In genomic region chr15:28191832-28192231, GRCh38 we compare ENCODE assay signal across 9 cellular contexts.
A peak's percentile ranks its signal among the peaks of the same experiment; 100 is the strongest.
DNase-seq lines count a peak whose midpoint lies in the region; TF ChIP-seq lines count a peak whose summit lies in the region.
"Had no signal": no experiment of that assay in that cellular context is flagged by ENCODE, and none has a peak within 500 bp of the region (broad histone marks: within the 10 kb centered on the region; RNA-seq: fewer than 3 reads in every experiment).

No MANE protein-coding gene starts in this region.

- no peak overlapping the region for H3K4me2 ChIP-seq in neural progenitor cell

- H3K4me3 Mint-ChIP-seq in neural progenitor cell, result no peak overlapping the region

- H3K9me3 ChIP-seq in neural progenitor cell (ENCODE audit: low read depth), result no peaks in the 10 kb centered on the region

- H3K4me1 ChIP-seq in neural progenitor cell, result no peaks in the 10 kb centered on the region

- H3K4me1 Mint-ChIP-seq in neural progenitor cell, result peaks cover 14% of the 10 kb centered on the region

- peaks cover 26% of the 10 kb centered on the region for H3K36me3 Mint-ChIP-seq in neural progenitor cell

- peak; percentile 24 for DNase-seq in AG09319 (ENCODE audit: extremely low read depth, low read depth)
- peak; percentile 50 for DNase-seq in NCI-H526 treated with DMSO at 0.1 percent for 48 hours (lab: John Stamatoyannopoulos, UW)
- DNase-seq in fibroblast of pulmonary artery (ENCODE audit: low read depth), result peak; percentile 73
- peak; percentile 38 for DNase-seq in neural progenitor cell (ENCODE audit: low spot score)
- DNase-seq in NCI-H69 (lab: John Stamatoyannopoulos, UW), result no peak
- DNase-seq in NCI-H1436 treated with DMSO at 0.1 percent for 48 hours (lab: John Stamatoyannopoulos, UW), result no peak
- DNase-seq in activated CD4-positive, alpha-beta T cell treated with anti-CD3 and anti-CD28 coated beads, Interleukin-2, amount 50 U/mL, for 4 hours, result no peak
- DNase-seq in dedifferentiated amniotic fluid mesenchymal stem cell (ENCODE audit: extremely low spot score), result no peak
- DNase-seq: activated gamma-delta T cell had no signal

- no peak overlapping the region for H3K27ac ChIP-seq in neural progenitor cell

- H2AFZ ChIP-seq in neural progenitor cell (replicated peaks), result no peak overlapping the region

- H3K9me3 Mint-ChIP-seq in neural progenitor cell, result no peaks in the 10 kb centered on the region

- no peaks in the 10 kb centered on the region for H3F3A ChIP-seq in neural progenitor cell (ENCODE audit: low read depth)

- no peaks in the 10 kb centered on the region for H3K27me3 ChIP-seq in neural progenitor cell

- peaks cover 3% of the 10 kb centered on the region for H3K36me3 ChIP-seq in neural progenitor cell

- H3K27ac Mint-ChIP-seq in neural progenitor cell, result no peak overlapping the region

- peaks cover 2% of the 10 kb centered on the region for H3K27me3 Mint-ChIP-seq in neural progenitor cell (ENCODE audit: insufficient read depth, low read depth)

- TF ChIP-seq CTCF in AG09319 (IDR thresholded peaks at IDR 0.05; ENCODE audit: low read depth, low read length) (peak; percentile 60), fibroblast of pulmonary artery (IDR thresholded peaks at IDR 0.05; ENCODE audit: low read length, missing control alignments) (peak; percentile 47), neural progenitor cell (IDR thresholded peaks at IDR 0.05) (peak; percentile 38)

- no peaks in the 10 kb centered on the region for H4K20me1 ChIP-seq in neural progenitor cell (ENCODE audit: low read depth)

- H3K9ac ChIP-seq in neural progenitor cell, result no peak overlapping the region

- H3K4me3 ChIP-seq in fibroblast of pulmonary artery (replicated peaks; ENCODE audit: low read depth, low read length) (no peak overlapping the region), neural progenitor cell (no peak overlapping the region)

- H3K79me2 ChIP-seq in neural progenitor cell (ENCODE audit: low read depth), result no peaks in the 10 kb centered on the region

Comparison
In these comparisons a context has a peak if more than half of its experiments do, and no peak if none do; other contexts are left out.
1. DNase-seq: peak in AG09319 (single experiment), NCI-H526 treated with DMSO at 0.1 percent for 48 hours (single experiment), fibroblast of pulmonary artery (single experiment) and neural progenitor cell (single experiment); none in NCI-H69 (single experiment), NCI-H1436 treated with DMSO at 0.1 percent for 48 hours (single experiment), activated CD4-positive, alpha-beta T cell treated with anti-CD3 and anti-CD28 coated beads, Interleukin-2, amount 50 U/mL, for 4 hours (0 of 2) and dedifferentiated amniotic fluid mesenchymal stem cell (single experiment).
2. Peak in every context shown above with its lines, with median percentiles within 50 percentile points of each other: CTCF ChIP-seq.